18 cellular contexts compared by ENCODE assay signal in the genomic region with DNA sequence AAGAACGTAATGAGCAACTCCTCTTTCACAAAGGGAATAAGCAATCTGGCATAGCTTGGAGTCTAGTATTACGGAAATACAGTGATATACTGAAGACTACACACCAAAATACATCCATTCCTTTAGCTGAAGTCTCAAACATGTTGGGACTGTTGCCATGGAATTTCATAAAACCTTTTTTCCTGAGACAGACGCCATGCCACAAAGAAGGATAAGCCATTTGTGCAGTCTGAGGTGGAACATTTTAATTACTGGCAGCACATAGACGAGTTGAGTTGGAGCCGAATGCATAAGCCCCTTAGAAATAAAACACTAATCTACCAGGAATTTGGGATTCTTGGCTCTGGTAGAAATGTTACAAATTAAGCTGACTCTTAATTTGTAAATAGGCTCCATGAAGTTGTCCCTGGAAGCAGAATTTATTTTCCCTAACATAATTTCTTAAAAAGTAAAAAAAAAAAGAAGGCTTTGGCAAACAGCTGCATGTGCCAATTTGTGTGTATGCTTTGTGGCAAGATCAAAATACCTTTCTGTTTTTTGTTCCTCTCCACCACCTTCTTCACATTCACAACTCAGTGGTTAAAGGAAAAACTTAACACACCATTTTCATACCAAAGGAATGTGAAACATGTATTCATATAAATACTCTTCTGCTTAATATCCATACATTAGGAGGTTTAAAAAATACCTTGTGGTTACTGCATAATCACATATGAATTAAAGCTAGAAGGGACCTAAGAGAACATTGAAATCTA. TPM values are rescaled to one million over a fixed set of nuclear protein-coding genes. Genes with fewer than 3 reads are reported as not detected.
DNase-seq lines count a peak whose midpoint lies in the region; ATAC-seq and TF ChIP-seq lines count a peak whose summit lies in the region.
"Had no signal": no experiment of that assay in that cellular context is flagged by ENCODE, and none has a peak within 500 bp of the region (broad histone marks: within the 10 kb centered on the region; RNA-seq: fewer than 3 reads in every experiment).

No MANE protein-coding gene starts in this region.

- H3K4me1 Mint-ChIP-seq in stimulated activated naive CD8-positive, alpha-beta T cell treated with anti-CD3 and anti-CD28 coated beads, Interleukin-15, Interleukin-2, amounts not matched to agents 100 ng/mL and 50 ng/mL, for 24 hours (ENCODE audit: low read depth), result peaks cover 95% of the 10 kb centered on the region
- H3K4me1 Mint-ChIP-seq in activated T-helper 17 cell treated with anti-CD3 and anti-CD28 coated beads, Interleukin-2, amount 50 U/mL, for 72 hours, result peaks cover 50% of the 10 kb centered on the region
- H3K4me1 Mint-ChIP-seq in immature natural killer cell, result peaks cover 82 to 88% of the 10 kb centered on the region in 2 donors
- no peaks in the 10 kb centered on the region for H3K4me1 Mint-ChIP-seq in glutamatergic neuron (ENCODE audit: low read depth, unreplicated experiment)

- no peak for TF ChIP-seq CTCF in glutamatergic neuron (IDR thresholded peaks at IDR 0.05; ENCODE audit: partially characterized antibody, unreplicated experiment)

- H3K36me3 Mint-ChIP-seq in stimulated activated naive CD8-positive, alpha-beta T cell treated with anti-CD3 and anti-CD28 coated beads, Interleukin-15, Interleukin-2, amounts not matched to agents 100 ng/mL and 50 ng/mL, for 24 hours (ENCODE audit: low read depth), result peaks cover 85% of the 10 kb centered on the region
- peaks cover 94% of the 10 kb centered on the region for H3K36me3 Mint-ChIP-seq in activated T-helper 17 cell treated with anti-CD3 and anti-CD28 coated beads, Interleukin-2, amount 50 U/mL, for 72 hours (ENCODE audit: low read depth)
- H3K36me3 Mint-ChIP-seq in immature natural killer cell, result peaks cover 40 to 51% (median 43%) of the 10 kb centered on the region in 3 donors
- peaks cover 9% of the 10 kb centered on the region for H3K36me3 Mint-ChIP-seq in glutamatergic neuron (ENCODE audit: unreplicated experiment)

- peak overlapping the region; percentile 15 for H3K4me3 Mint-ChIP-seq in stimulated activated naive CD8-positive, alpha-beta T cell treated with anti-CD3 and anti-CD28 coated beads, Interleukin-15, Interleukin-2, amounts not matched to agents 100 ng/mL and 50 ng/mL, for 24 hours
- peak overlapping the region; percentile 16 for H3K4me3 Mint-ChIP-seq in activated T-helper 17 cell treated with anti-CD3 and anti-CD28 coated beads, Interleukin-2, amount 50 U/mL, for 72 hours
- peak overlapping the region in 2 of 5 donors; percentile 15 to 55 for H3K4me3 Mint-ChIP-seq in immature natural killer cell
- no peak overlapping the region for H3K4me3 Mint-ChIP-seq in glutamatergic neuron (ENCODE audit: unreplicated experiment)

- no peak for ATAC-seq in stimulated activated naive CD8-positive, alpha-beta T cell treated with anti-CD3 and anti-CD28 coated beads, Interleukin-15, Interleukin-2, amounts not matched to agents 100 U/mL and 50 U/mL, for 24 hours
- no peak for ATAC-seq in activated T-helper 17 cell treated with anti-CD3 and anti-CD28 coated beads, Interleukin-2, amount 50 U/mL, for 72 hours (replicated peaks)
- no peak for ATAC-seq in HG02588 (IDR thresholded peaks at IDR 0.05; ENCODE audit: unreplicated experiment)
- ATAC-seq: esophagus mucosa had no signal

- DNase-seq in stimulated activated naive CD8-positive, alpha-beta T cell treated with anti-CD3 and anti-CD28 coated beads, Interleukin-15, Interleukin-2, amounts not matched to agents 100 U/mL and 50 U/mL, for 24 hours, result no peak
- DNase-seq in immature natural killer cell (no peak), NCI-H1417 (lab: John Stamatoyannopoulos, UW) (no peak), T1000 (lab: John Stamatoyannopoulos, UW) (no peak), glutamatergic neuron (no peak)
- DNase-seq: activated CD4-positive, alpha-beta T cell treated with anti-CD3 and anti-CD28 coated beads, Interleukin-2, amount 50 U/mL, for 48 hours; AML-193; cortex of kidney; DMS79 treated with DMSO at 0.1 percent for 48 hours; KBM-7; mesendoderm; NCI-H146; NCI-H524 treated with DMSO at 0.1 percent for 48 hours had no signal

- no peaks in the 10 kb centered on the region for H3K27me3 Mint-ChIP-seq in stimulated activated naive CD8-positive, alpha-beta T cell treated with anti-CD3 and anti-CD28 coated beads, Interleukin-15, Interleukin-2, amounts not matched to agents 100 ng/mL and 50 ng/mL, for 24 hours
- no peaks in the 10 kb centered on the region for H3K27me3 Mint-ChIP-seq in activated T-helper 17 cell treated with anti-CD3 and anti-CD28 coated beads, Interleukin-2, amount 50 U/mL, for 72 hours
- H3K27me3 Mint-ChIP-seq in immature natural killer cell (ENCODE audit: low read depth in 3 of 3) (peaks cover 2 to 17% (median 15%) of the 10 kb centered on the region in 3 donors), glutamatergic neuron (ENCODE audit: unreplicated experiment) (peaks cover 2% of the 10 kb centered on the region)

- H3K9me3 Mint-ChIP-seq in stimulated activated naive CD8-positive, alpha-beta T cell treated with anti-CD3 and anti-CD28 coated beads, Interleukin-15, Interleukin-2, amounts not matched to agents 100 ng/mL and 50 ng/mL, for 24 hours, result no peaks in the 10 kb centered on the region
- H3K9me3 Mint-ChIP-seq in activated T-helper 17 cell treated with anti-CD3 and anti-CD28 coated beads, Interleukin-2, amount 50 U/mL, for 72 hours, result no peaks in the 10 kb centered on the region
- no peaks in the 10 kb centered on the region for H3K9me3 Mint-ChIP-seq in immature natural killer cell
- H3K9me3 Mint-ChIP-seq in glutamatergic neuron (ENCODE audit: unreplicated experiment), result peaks cover 2% of the 10 kb centered on the region

- H3K27ac Mint-ChIP-seq in stimulated activated naive CD8-positive, alpha-beta T cell treated with anti-CD3 and anti-CD28 coated beads, Interleukin-15, Interleukin-2, amounts not matched to agents 100 ng/mL and 50 ng/mL, for 24 hours, result peak overlapping the region; percentile 89
- peak overlapping the region; percentile 41 for H3K27ac Mint-ChIP-seq in activated T-helper 17 cell treated with anti-CD3 and anti-CD28 coated beads, Interleukin-2, amount 50 U/mL, for 72 hours
- H3K27ac Mint-ChIP-seq in immature natural killer cell, result peak overlapping the region; percentile 76 to 91 (median 84)
- no peak overlapping the region for H3K27ac Mint-ChIP-seq in glutamatergic neuron (ENCODE audit: unreplicated experiment)

RNA-seq across cellular contexts. Expression of a gene that starts 25.5 kb away (rescaled TPM):
- total RNA-seq in activated T-helper 17 cell treated with anti-CD3 and anti-CD28 coated beads, Interleukin-2, amount 50 U/mL, for 72 hours, result under 1 TPM in 1 of 2 donors, not detected in 1; 0.40 TPM
- polyA plus RNA-seq in immature natural killer cell, result not detected
- total RNA-seq in glutamatergic neuron (ENCODE audit: unreplicated experiment), result not detected
- total RNA-seq: RPMI7951 had no signal

RNA-seq across cellular contexts. Expression of a gene that starts 32.9 kb away (rescaled TPM):
- 10 to 100 TPM; 24.6 to 45.2 TPM for total RNA-seq in activated T-helper 17 cell treated with anti-CD3 and anti-CD28 coated beads, Interleukin-2, amount 50 U/mL, for 72 hours
- polyA plus RNA-seq in immature natural killer cell, result 100 to 1,000 TPM; 181 to 197 (median 181) TPM
- total RNA-seq in glutamatergic neuron (ENCODE audit: unreplicated experiment), result 52.2 TPM
